9 cellular contexts compared by ENCODE assay signal in genomic region chr7:133139350-133139749, GRCh38. TPM values are rescaled to one million over a fixed set of nuclear protein-coding genes. Genes with fewer than 3 reads are reported as not detected.
A peak's percentile ranks its signal among the peaks of the same experiment; 100 is the strongest.
DNase-seq lines count a peak whose midpoint lies in the region; ATAC-seq and TF ChIP-seq lines count a peak whose summit lies in the region.
"Had no signal": no experiment of that assay in that cellular context is flagged by ENCODE, and none has a peak within 500 bp of the region (broad histone marks: within the 10 kb centered on the region; RNA-seq: fewer than 3 reads in every experiment).

No MANE protein-coding gene starts in this region.

- TF ChIP-seq CTCF in GM12864 (IDR thresholded peaks at IDR 0.05; ENCODE audit: low read depth, low read length, missing control alignments) (peak; percentile 31), chondrocyte (IDR thresholded peaks at IDR 0.05) (peak; percentile 59), mucosa of descending colon (IDR thresholded peaks at IDR 0.05) (no peak)
- no peak for TF ChIP-seq CTCF in CD8-positive, alpha-beta T cell (IDR thresholded peaks at IDR 0.05)

- POLR2A ChIA-PET in CD8-positive, alpha-beta T cell (lab: Charles Lee) = no interaction called here

- ATAC-seq in mucosa of descending colon (peak; percentile 48), GM21390 (IDR thresholded peaks at IDR 0.05; ENCODE audit: unreplicated experiment) (no peak)
- ATAC-seq in CD8-positive, alpha-beta T cell = no peak

- H3K4me1 ChIP-seq in mucosa of descending colon (ENCODE audit: low read depth) = no peaks in the 10 kb centered on the region
- no peaks in the 10 kb centered on the region for H3K4me1 ChIP-seq in CD8-positive, alpha-beta T cell (ENCODE audit: insufficient read depth, low read length)

- H3K36me3 ChIP-seq in mucosa of descending colon (ENCODE audit: low read depth) = no peaks in the 10 kb centered on the region
- no peaks in the 10 kb centered on the region for H3K36me3 ChIP-seq in CD8-positive, alpha-beta T cell (ENCODE audit: insufficient read depth, low read length)

- H3K36me3 Mint-ChIP-seq in chondrocyte (ENCODE audit: low read depth) = no peaks in the 10 kb centered on the region
- H3K36me3 Mint-ChIP-seq in CD8-positive, alpha-beta T cell = no peaks in the 10 kb centered on the region

- DNase-seq in GM12864 (ENCODE audit: low read depth) (no peak), M059J (ENCODE audit: low read depth) (peak; percentile 42), chondrocyte (ENCODE audit: low spot score) (no peak), mucosa of descending colon (peak in 1 of 3 donors; percentile 2), DMS153 treated with DMSO at 0.1 percent for 48 hours (lab: John Stamatoyannopoulos, UW; ENCODE audit: unreplicated experiment) (no peak), NCI-H446 (lab: John Stamatoyannopoulos, UW) (no peak)
- DNase-seq in CD8-positive, alpha-beta T cell = no peak
- DNase-seq: NCI-H1105 treated with DMSO at 0.1 percent for 48 hours had no signal

- H3K27ac Mint-ChIP-seq in chondrocyte (ENCODE audit: unreplicated experiment) = no peak overlapping the region
- H3K27ac Mint-ChIP-seq in CD8-positive, alpha-beta T cell = no peak overlapping the region

- no peaks in the 10 kb centered on the region for H3K27me3 ChIP-seq in CD8-positive, alpha-beta T cell (ENCODE audit: insufficient read depth, low read length)

- intact Hi-C loops in mucosa of descending colon (cut with DNase I, micrococcal nuclease) = no loop called here
- intact Hi-C loops in CD8-positive, alpha-beta T cell (cut with DNase I, micrococcal nuclease) = no loop called here

- H3K9me3 ChIP-seq in mucosa of descending colon = no peaks in the 10 kb centered on the region
- no peaks in the 10 kb centered on the region for H3K9me3 ChIP-seq in CD8-positive, alpha-beta T cell (ENCODE audit: low read length)

- H3K4me3 ChIP-seq in GM12864 (ENCODE audit: low read depth, low read length) = no peak overlapping the region
- H3K4me3 ChIP-seq in mucosa of descending colon = no peak overlapping the region
- no peak overlapping the region for H3K4me3 ChIP-seq in CD8-positive, alpha-beta T cell (ENCODE audit: low read depth, low read length)

- no peak overlapping the region for H3K27ac ChIP-seq in CD8-positive, alpha-beta T cell (ENCODE audit: low read depth, low read length)

- CTCF ChIA-PET in CD8-positive, alpha-beta T cell (lab: Charles Lee) = interaction anchor here (1.0 kb wide), 1 partner anchor 24 kb away, joined by 3 read pairs; no protein-coding TSS in a partner anchor

- no peaks in the 10 kb centered on the region for H3K4me1 Mint-ChIP-seq in chondrocyte (ENCODE audit: low read depth)
- no peaks in the 10 kb centered on the region for H3K4me1 Mint-ChIP-seq in CD8-positive, alpha-beta T cell (ENCODE audit: low read depth)

- peaks cover 4% of the 10 kb centered on the region for H3K9me3 Mint-ChIP-seq in chondrocyte (ENCODE audit: low read depth)
- no peaks in the 10 kb centered on the region for H3K9me3 Mint-ChIP-seq in CD8-positive, alpha-beta T cell

- H3K4me3 Mint-ChIP-seq in chondrocyte (ENCODE audit: unreplicated experiment) = no peak overlapping the region
- no peak overlapping the region for H3K4me3 Mint-ChIP-seq in CD8-positive, alpha-beta T cell

- peaks cover 17% of the 10 kb centered on the region for H3K27me3 Mint-ChIP-seq in chondrocyte (ENCODE audit: low read depth)
- H3K27me3 Mint-ChIP-seq in CD8-positive, alpha-beta T cell (ENCODE audit: low read depth) = peaks cover 11% of the 10 kb centered on the region

RNA-seq across cellular contexts. Expression of gene CHCHD3, which starts 57.5 kb away (rescaled TPM):
- 108 and 123 TPM in 2 replicates for total RNA-seq in M059J (2014; rRNA removed; shearing (Covaris generic))
- total RNA-seq in chondrocyte (41.8 to 45.6 TPM (median 42.6 TPM) in 3 replicates), mucosa of descending colon (10 to 100 TPM; 71.9 to 76.4 (median 72.9) TPM)
- total RNA-seq in CD8-positive, alpha-beta T cell = 10 to 100 TPM; 19.0 to 20.4 TPM

Comparison
In these comparisons a context has a peak if more than half of its experiments do, and no peak if none do; other contexts are left out.
1. CTCF ChIP-seq: peak in GM12864 (single experiment) and chondrocyte (single experiment); none in mucosa of descending colon (single experiment) and CD8-positive, alpha-beta T cell (single experiment).